Comparison of ENCODE assay signal across 24 cellular contexts in genomic region chr6:42817910-42818309, GRCh38.
"Had no signal": no experiment of that assay in that cellular context is flagged by ENCODE, and none has a peak within 500 bp of the region (broad histone marks: within the 10 kb centered on the region; RNA-seq: fewer than 3 reads in every experiment).

No MANE protein-coding gene starts in this region.

- DNase-seq: activated B cell treated with CpG ODN at 0.5 μM for 24 hours; activated CD4-positive, alpha-beta T cell treated with anti-CD3 and anti-CD28 coated beads for 36 hours; activated CD8-positive, alpha-beta memory T cell treated with anti-CD3 and anti-CD28 coated beads, Interleukin-2, amount 10 ng/mL, durations not matched to agents 7 days and 5 days; activated CD8-positive, alpha-beta T cell treated with anti-CD3 and anti-CD28 coated beads, Interleukin-2, amount 10 ng/mL, durations not matched to agents 7 days and 5 days; activated effector memory CD4-positive, alpha-beta T cell treated with anti-CD3 and anti-CD28 coated beads, Interleukin-2, amount 50 U/mL, for 16 hours; activated naive CD4-positive, alpha-beta T cell treated with anti-CD3 and anti-CD28 coated beads, Interleukin-2, amount 10 ng/mL, durations not matched to agents 7 days and 5 days; activated T-cell treated with anti-CD3 and anti-CD28 coated beads for 4 hours; amygdala; caudate nucleus; cortex of kidney; foreskin keratinocyte; heart right ventricle; left lung; mucosa of descending colon; right lobe of liver; stimulated activated CD4-positive, alpha-beta T cell treated with anti-CD3 and anti-CD28 coated beads, Interleukin-12 subunit alpha, Interleukin-12 subunit beta, amount 100 ng/mL, for 4 hours; stimulated activated CD4-positive, alpha-beta T cell treated with anti-CD3 and anti-CD28 coated beads, Interleukin-4, amount 100 ng/mL, for 1 hour; stimulated activated naive CD8-positive, alpha-beta T cell treated with anti-CD3 and anti-CD28 coated beads, Interleukin-15, Interleukin-2, amounts not matched to agents 100 U/mL and 50 U/mL, for 24 hours; T-cell; uterus had no signal

- H3K4me3 Mint-ChIP-seq: activated B cell treated with CpG ODN at 0.5 μM for 24 hours; activated CD4-positive, alpha-beta T cell treated with anti-CD3 and anti-CD28 coated beads for 36 hours; activated CD8-positive, alpha-beta memory T cell treated with anti-CD3 and anti-CD28 coated beads, Interleukin-2, amount 10 ng/mL, durations not matched to agents 7 days and 5 days; activated CD8-positive, alpha-beta T cell treated with anti-CD3 and anti-CD28 coated beads, Interleukin-2, amount 10 ng/mL, durations not matched to agents 7 days and 5 days; activated naive CD4-positive, alpha-beta T cell treated with anti-CD3 and anti-CD28 coated beads, Interleukin-2, amount 10 ng/mL, durations not matched to agents 7 days and 5 days; nephron; T-cell; T-helper 2 cell treated with Interferon-gamma antibody and Interleukin-4, amounts not matched to agents 5 μg/mL and 100 μg/mL, for 36 hours; type B pancreatic cell had no signal

- ATAC-seq: activated CD4-positive, alpha-beta T cell treated with anti-CD3 and anti-CD28 coated beads for 36 hours; activated CD8-positive, alpha-beta memory T cell treated with anti-CD3 and anti-CD28 coated beads, Interleukin-2, amount 10 ng/mL, durations not matched to agents 7 days and 5 days; activated CD8-positive, alpha-beta T cell treated with anti-CD3 and anti-CD28 coated beads, Interleukin-2, amount 10 ng/mL, durations not matched to agents 7 days and 5 days; foreskin keratinocyte; heart right ventricle; left lung; mucosa of descending colon; right lobe of liver; stimulated activated naive CD8-positive, alpha-beta T cell treated with anti-CD3 and anti-CD28 coated beads, Interleukin-15, Interleukin-2, amounts not matched to agents 100 U/mL and 50 U/mL, for 24 hours; T-cell had no signal

- H3K9me3 ChIP-seq: heart right ventricle, left lung, mucosa of descending colon, right lobe of liver, uterus had no signal

- H3K27me3 ChIP-seq: foreskin keratinocyte, heart right ventricle, left lung, right lobe of liver, uterus had no signal

- H3K4me3 ChIP-seq: heart right ventricle, left lung, lung, mucosa of descending colon, right lobe of liver, uterus had no signal

- H3K36me3 Mint-ChIP-seq: type B pancreatic cell had no signal

- H3K27ac Mint-ChIP-seq: activated CD8-positive, alpha-beta memory T cell treated with anti-CD3 and anti-CD28 coated beads, Interleukin-2, amount 10 ng/mL, durations not matched to agents 7 days and 5 days; activated CD8-positive, alpha-beta T cell treated with anti-CD3 and anti-CD28 coated beads, Interleukin-2, amount 10 ng/mL, durations not matched to agents 7 days and 5 days; activated naive CD4-positive, alpha-beta T cell treated with anti-CD3 and anti-CD28 coated beads, Interleukin-2, amount 10 ng/mL, durations not matched to agents 7 days and 5 days; nephron; T-helper 2 cell treated with Interferon-gamma antibody and Interleukin-4, amounts not matched to agents 5 μg/mL and 100 μg/mL, for 36 hours; type B pancreatic cell had no signal

- H3K9me3 Mint-ChIP-seq: activated B cell treated with CpG ODN at 0.5 μM for 24 hours; activated naive CD4-positive, alpha-beta T cell treated with anti-CD3 and anti-CD28 coated beads, Interleukin-2, amount 10 ng/mL, durations not matched to agents 7 days and 5 days; nephron; T-cell; T-helper 2 cell treated with Interferon-gamma antibody and Interleukin-4, amounts not matched to agents 5 μg/mL and 100 μg/mL, for 36 hours; type B pancreatic cell had no signal

- H3K4me1 ChIP-seq: foreskin keratinocyte, right lobe of liver had no signal

- H3K27me3 Mint-ChIP-seq: activated B cell treated with CpG ODN at 0.5 μM for 24 hours; activated CD4-positive, alpha-beta T cell treated with anti-CD3 and anti-CD28 coated beads for 36 hours; activated CD8-positive, alpha-beta memory T cell treated with anti-CD3 and anti-CD28 coated beads, Interleukin-2, amount 10 ng/mL, durations not matched to agents 7 days and 5 days; activated naive CD4-positive, alpha-beta T cell treated with anti-CD3 and anti-CD28 coated beads, Interleukin-2, amount 10 ng/mL, durations not matched to agents 7 days and 5 days; T-cell; type B pancreatic cell had no signal

- H3K36me3 ChIP-seq: uterus had no signal

- H3K27ac ChIP-seq: foreskin keratinocyte, heart right ventricle, left lung, right lobe of liver had no signal
